Comparison of ENCODE assay signal across 9 cellular contexts in genomic region chr10:4843525-4844180, GRCh38. TPM values are rescaled to one million over a fixed set of nuclear protein-coding genes. Genes with fewer than 3 reads are reported as not detected.
"Had no signal": no experiment of that assay in that cellular context is flagged by ENCODE, and none has a peak within 500 bp of the region (broad histone marks: within the 10 kb centered on the region; RNA-seq: fewer than 3 reads in every experiment).

No MANE protein-coding gene starts in this region.

- H3K9me3 Mint-ChIP-seq: IgD-negative memory B cell had no signal

- H3K36me3 Mint-ChIP-seq: IgD-negative memory B cell had no signal

- H3K4me3 Mint-ChIP-seq: IgD-negative memory B cell had no signal

- H2AFZ ChIP-seq: GM23248 had no signal

- H3K27me3 Mint-ChIP-seq: IgD-negative memory B cell had no signal

- H3K27ac ChIP-seq: GM23248, HL-60 had no signal

- H3K4me1 Mint-ChIP-seq: H9, IgD-negative memory B cell had no signal

- H3K9ac ChIP-seq: GM23248 had no signal

- DNase-seq: GM23248, GOT3, H9, HCEC 1CT, KBM-7 had no signal

- H3K4me3 ChIP-seq: GM23248 had no signal

- H3K27ac Mint-ChIP-seq: H9, IgD-negative memory B cell had no signal

RNA-seq across cellular contexts. Expression of gene AKR1E2, which starts 17.6 kb away (rescaled TPM):
- total RNA-seq: HepG2, HT1080 had no signal
- polyA plus RNA-seq: HepG2, IgD-negative memory B cell had no signal
